16 cellular contexts compared by ENCODE assay signal in genomic region chr9:130315446-130316226, GRCh38. TPM values are rescaled to one million over a fixed set of nuclear protein-coding genes. Genes with fewer than 3 reads are reported as not detected.
"Had no signal": no experiment of that assay in that cellular context is flagged by ENCODE, and none has a peak within 500 bp of the region (broad histone marks: within the 10 kb centered on the region; RNA-seq: fewer than 3 reads in every experiment).

No MANE protein-coding gene starts in this region.

- ATAC-seq: naive thymus-derived CD4-positive, alpha-beta T cell; sciatic nerve had no signal

- H3K9me3 ChIP-seq: neutrophil, suprapubic skin had no signal

- H3K36me3 Mint-ChIP-seq: naive thymus-derived CD4-positive, alpha-beta T cell had no signal

- H3K36me3 ChIP-seq: neutrophil, suprapubic skin, WERI-Rb-1 had no signal

- DNase-seq: activated CD4-positive, alpha-beta T cell treated with anti-CD3 and anti-CD28 coated beads for 4 hours; naive thymus-derived CD4-positive, alpha-beta T cell; stimulated activated CD4-positive, alpha-beta T cell treated with anti-CD3 and anti-CD28 coated beads, Interleukin-12 subunit alpha, Interleukin-12 subunit beta, amount 100 ng/mL, for 4 hours; stimulated activated naive CD4-positive, alpha-beta T cell treated with Interleukin-2 at 50 U/mL for 16 hours; T-helper 1 cell had no signal

- H3K4me3 Mint-ChIP-seq: activated naive CD4-positive, alpha-beta T cell treated with anti-CD3 and anti-CD28 coated beads for 36 hours; activated T-helper 17 cell treated with anti-CD3 and anti-CD28 coated beads, Interleukin-2, amount 50 U/mL, for 72 hours; naive thymus-derived CD4-positive, alpha-beta T cell had no signal

- H3K4me3 ChIP-seq: lung, suprapubic skin had no signal

- H3K9me3 Mint-ChIP-seq: activated naive CD4-positive, alpha-beta T cell treated with anti-CD3 and anti-CD28 coated beads for 36 hours; activated T-helper 17 cell treated with anti-CD3 and anti-CD28 coated beads, Interleukin-2, amount 50 U/mL, for 72 hours had no signal

- H3K4me1 Mint-ChIP-seq: activated T-helper 17 cell treated with anti-CD3 and anti-CD28 coated beads, Interleukin-2, amount 50 U/mL, for 72 hours; naive thymus-derived CD4-positive, alpha-beta T cell had no signal

- H3K27ac ChIP-seq: neutrophil, suprapubic skin, WERI-Rb-1 had no signal

- H3K27ac Mint-ChIP-seq: activated naive CD4-positive, alpha-beta T cell treated with anti-CD3 and anti-CD28 coated beads for 36 hours; activated T-helper 17 cell treated with anti-CD3 and anti-CD28 coated beads, Interleukin-2, amount 50 U/mL, for 72 hours had no signal

- FAIRE-seq: astrocyte, frontal cortex had no signal

RNA-seq across cellular contexts. Expression of gene HMCN2, which starts 50.1 kb away (rescaled TPM):
- total RNA-seq: activated naive CD4-positive, alpha-beta T cell treated with anti-CD3 and anti-CD28 coated beads for 36 hours; activated T-helper 17 cell treated with anti-CD3 and anti-CD28 coated beads, Interleukin-2, amount 50 U/mL, for 72 hours; kidney epithelial cell; naive thymus-derived CD4-positive, alpha-beta T cell had no signal
- polyA plus RNA-seq: fibroblast of lung; naive thymus-derived CD4-positive, alpha-beta T cell had no signal
